ENCODE assay signal across 16 cellular contexts in genomic region chr20:17529586-17529985, GRCh38. TPM values are rescaled to one million over a fixed set of nuclear protein-coding genes. Genes with fewer than 3 reads are reported as not detected.
A peak's percentile ranks its signal among the peaks of the same experiment; 100 is the strongest.
DNase-seq lines count a peak whose midpoint lies in the region; ATAC-seq, FAIRE-seq and TF ChIP-seq lines count a peak whose summit lies in the region.
"Had no signal": no experiment of that assay in that cellular context is flagged by ENCODE, and none has a peak within 500 bp of the region (broad histone marks: within the 10 kb centered on the region; RNA-seq: fewer than 3 reads in every experiment).

No MANE protein-coding gene starts in this region.

- no peak overlapping the region for H4K5ac ChIP-seq in H1 (ENCODE audit: insufficient read length, low read depth, low read length)

- H3K9me3 ChIP-seq in H1 (ENCODE audit: insufficient read depth in 2 of 2, low read depth in 1 of 2, low read length in 1 of 2) = no peaks in the 10 kb centered on the region
- H3K9me3 ChIP-seq in neural progenitor cell (ENCODE audit: low read depth) = no peaks in the 10 kb centered on the region
- H3K9me3 ChIP-seq: BLaER1 had no signal

- H3K23ac ChIP-seq in H1 (ENCODE audit: insufficient read length) = no peak overlapping the region

- H4K20me1 ChIP-seq in H1 (replicated peaks in 1 of 2; ENCODE audit: control insufficient read depth in 1 of 2, insufficient read depth in 2 of 2, low read length in 2 of 2) (no peaks in the 10 kb centered on the region), neural progenitor cell (ENCODE audit: low read depth) (peaks cover 46% of the 10 kb centered on the region)

- H3K4me1 Mint-ChIP-seq in natural killer cell = peaks cover 33% of the 10 kb centered on the region in 2 donors
- peaks cover 23 to 25% of the 10 kb centered on the region in 2 donors for H3K4me1 Mint-ChIP-seq in natural killer cell treated with Interleukin-12 subunit alpha and Interleukin-12 subunit beta and Interleukin-15 and Interleukin-18, amount 100 ng/mL, for 72 hours (ENCODE audit: low read depth in 2 of 2)
- H3K4me1 Mint-ChIP-seq in neural progenitor cell = peaks cover 18% of the 10 kb centered on the region

- H3F3A ChIP-seq in neural progenitor cell (ENCODE audit: low read depth) = peaks cover 25% of the 10 kb centered on the region

- no peak overlapping the region for H4K91ac ChIP-seq in H1 (replicated peaks; ENCODE audit: insufficient read length, low read length)

- H3K27me3 Mint-ChIP-seq in natural killer cell (ENCODE audit: low read depth in 2 of 2) (peaks cover 0 to 3% of the 10 kb centered on the region in 2 donors), neural progenitor cell (ENCODE audit: insufficient read depth, low read depth) (peaks cover 59% of the 10 kb centered on the region)
- H3K27me3 Mint-ChIP-seq in natural killer cell treated with Interleukin-12 subunit alpha and Interleukin-12 subunit beta and Interleukin-15 and Interleukin-18, amount 100 ng/mL, for 72 hours = no peaks in the 10 kb centered on the region

- POLR2A ChIA-PET in H1 (lab: Charles Lee; ENCODE audit: partially characterized antibody) = interaction anchor here (1.1 to 2.1 kb wide), 3 partner anchors 24 to 50 kb away, joined by 3 to 7 read pairs (median 5); no protein-coding TSS in a partner anchor

- no peak overlapping the region for H4K8ac ChIP-seq in H1 (ENCODE audit: extremely low read depth, insufficient read depth, low read length)

- no peaks in the 10 kb centered on the region for H3K9me3 Mint-ChIP-seq in natural killer cell
- H3K9me3 Mint-ChIP-seq in natural killer cell treated with Interleukin-12 subunit alpha and Interleukin-12 subunit beta and Interleukin-15 and Interleukin-18, amount 100 ng/mL, for 72 hours = no peaks in the 10 kb centered on the region
- peaks cover 7% of the 10 kb centered on the region for H3K9me3 Mint-ChIP-seq in neural progenitor cell
- H3K9me3 Mint-ChIP-seq: CD4-positive, alpha-beta memory T cell; H9 had no signal

- no peak overlapping the region for H3K4ac ChIP-seq in H1 (replicated peaks; ENCODE audit: insufficient read length, low read depth, low read length)

- H3K9ac ChIP-seq in H1 (replicated peaks in 1 of 4; ENCODE audit: extremely low read depth in 1 of 4, low read depth in 3 of 4, low read length in 3 of 4) = no peak overlapping the region
- no peak overlapping the region for H3K9ac ChIP-seq in neural progenitor cell
- H3K9ac ChIP-seq: BLaER1 had no signal

- H3K79me2 ChIP-seq in H1 (ENCODE audit: control insufficient read depth in 1 of 2, insufficient read depth in 2 of 2, low read length in 2 of 2) (no peaks in the 10 kb centered on the region), neural progenitor cell (ENCODE audit: low read depth) (no peaks in the 10 kb centered on the region)

- H3K36me3 ChIP-seq in H1 (ENCODE audit: control insufficient read depth in 2 of 4, insufficient read depth in 4 of 4, low read length in 3 of 4) (no peaks in the 10 kb centered on the region), neural progenitor cell (no peaks in the 10 kb centered on the region)
- H3K36me3 ChIP-seq: BLaER1 had no signal

- peak overlapping the region in 1 of 2 donors; percentile 57 for H3K27ac Mint-ChIP-seq in natural killer cell
- peak overlapping the region in 1 of 2 donors; percentile 59 for H3K27ac Mint-ChIP-seq in natural killer cell treated with Interleukin-12 subunit alpha and Interleukin-12 subunit beta and Interleukin-15 and Interleukin-18, amount 100 ng/mL, for 72 hours
- H3K27ac Mint-ChIP-seq in neural progenitor cell = no peak overlapping the region
- H3K27ac Mint-ChIP-seq: CD14-positive monocyte had no signal

- H2BK15ac ChIP-seq in H1 (ENCODE audit: low read length) = peak overlapping the region; percentile 23; the same call in 1 of the 2 replicates

- no peak for TF ChIP-seq EP300 in H1 (IDR thresholded peaks at IDR 0.05; ENCODE audit: borderline replicate concordance in 1 of 2, low read depth in 2 of 2, low read length in 2 of 2)

- TF ChIP-seq CTCF in natural killer cell (IDR thresholded peaks at IDR 0.05) (no peak), H1 (IDR thresholded peaks at IDR 0.05; ENCODE audit: control extremely low read depth in 1 of 3, insufficient read depth in 1 of 3, low read depth in 1 of 3, low read length in 3 of 3) (no peak), neural progenitor cell (IDR thresholded peaks at IDR 0.05) (no peak)

- H3K27me3 ChIP-seq in H1 (replicated peaks in 1 of 4; ENCODE audit: control insufficient read depth in 3 of 4, extremely low read depth in 1 of 4, insufficient read depth in 3 of 4, low read length in 3 of 4) = peaks cover 2 to 17% (median 11%) of the 10 kb centered on the region in 4 experiments
- H3K27me3 ChIP-seq in neural progenitor cell = peaks cover 98% of the 10 kb centered on the region

- no peak overlapping the region for H2AFZ ChIP-seq in H1 (ENCODE audit: low read length)
- no peak overlapping the region for H2AFZ ChIP-seq in neural progenitor cell (replicated peaks)

- H3K4me1 ChIP-seq in H1 (replicated peaks in 1 of 4; ENCODE audit: control insufficient read depth in 3 of 4, insufficient read depth in 4 of 4, low read length in 3 of 4) (peaks cover 5 to 12% (median 9%) of the 10 kb centered on the region in 4 experiments), neural progenitor cell (peaks cover 10% of the 10 kb centered on the region)

- H2BK5ac ChIP-seq in H1 (ENCODE audit: low read depth, low read length) = no peak overlapping the region

- H3K79me1 ChIP-seq in H1 (ENCODE audit: low read depth, low read length) = no peaks in the 10 kb centered on the region

- no peak overlapping the region for H2AK5ac ChIP-seq in H1 (ENCODE audit: low read depth, low read length)

- CTCF ChIA-PET in H1 (lab: Charles Lee; ENCODE audit: partially characterized antibody) = interaction anchor here (1.4 to 1.6 kb wide), 4 partner anchors 13 to 99 kb away, joined by 3 to 5 read pairs (median 4); no protein-coding TSS in a partner anchor

- H3K23me2 ChIP-seq in H1 (ENCODE audit: low read depth, low read length) = peaks cover 6% of the 10 kb centered on the region; the same call in 1 of the 2 replicates

- no peak overlapping the region for H2BK20ac ChIP-seq in H1 (ENCODE audit: low read length)

- no peak overlapping the region for H3K18ac ChIP-seq in H1 (ENCODE audit: extremely low read depth, low read length)

- H3K14ac ChIP-seq in H1 (ENCODE audit: insufficient read length) = no peak overlapping the region

- no peak overlapping the region for H2BK12ac ChIP-seq in H1 (ENCODE audit: low read depth, low read length)

- FAIRE-seq in H1 (lab: Jason Lieb, UNC) = no peak

- no peak overlapping the region for H3K4me3 ChIP-seq in H1 (ENCODE audit: extremely low read depth in 1 of 4, insufficient read depth in 2 of 4, low read depth in 3 of 4, low read length in 4 of 4)
- H3K4me3 ChIP-seq in neural progenitor cell = no peak overlapping the region
- H3K4me3 ChIP-seq: BLaER1 had no signal

- H3K36me3 Mint-ChIP-seq in natural killer cell = no peaks in the 10 kb centered on the region
- no peaks in the 10 kb centered on the region for H3K36me3 Mint-ChIP-seq in natural killer cell treated with Interleukin-12 subunit alpha and Interleukin-12 subunit beta and Interleukin-15 and Interleukin-18, amount 100 ng/mL, for 72 hours
- H3K36me3 Mint-ChIP-seq in neural progenitor cell = no peaks in the 10 kb centered on the region
- H3K36me3 Mint-ChIP-seq: CD14-positive monocyte had no signal

- DNase-seq in natural killer cell (no peak), H1 (ENCODE audit: low read depth in 1 of 2, low spot score in 2 of 2) (no peak), neural progenitor cell (ENCODE audit: low spot score) (no peak), NCI-H187 (lab: John Stamatoyannopoulos, UW) (no peak), NCI-H510A (lab: John Stamatoyannopoulos, UW) (no peak)
- DNase-seq in natural killer cell treated with Interleukin-12 subunit alpha and Interleukin-12 subunit beta and Interleukin-15 and Interleukin-18, amount 100 ng/mL, for 72 hours (ENCODE audit: low spot score) = no peak
- no peak for DNase-seq in activated CD4-positive, CD25-positive, alpha-beta regulatory T cell treated with anti-CD3 and anti-CD28 coated beads, Interleukin-2, amount 50 U/mL, for 72 hours
- DNase-seq: 8988T; Calu3; CD4-positive, alpha-beta memory T cell; DMS79 treated with DMSO at 0.1 percent for 48 hours; GF-D8; GOT3; H9 had no signal

- no peak overlapping the region for H2BK120ac ChIP-seq in H1 (replicated peaks; ENCODE audit: low read depth, low read length)

- TF ChIP-seq RAD21 in H1 (IDR thresholded peaks at IDR 0.05 in 1 of 2, conservative IDR thresholded peaks at IDR 0.05 in 1 of 2; ENCODE audit: low read depth in 2 of 2, low read length in 2 of 2) = no peak

- peak overlapping the region; percentile 87 for H3K4me3 Mint-ChIP-seq in natural killer cell
- H3K4me3 Mint-ChIP-seq in natural killer cell treated with Interleukin-12 subunit alpha and Interleukin-12 subunit beta and Interleukin-15 and Interleukin-18, amount 100 ng/mL, for 72 hours = no peak overlapping the region
- peak overlapping the region; percentile 38 for H3K4me3 Mint-ChIP-seq in neural progenitor cell

- no peak overlapping the region for H3K4me2 ChIP-seq in H1 (ENCODE audit: insufficient read depth in 1 of 2, low read depth in 2 of 2, low read length in 2 of 2)
- no peak overlapping the region for H3K4me2 ChIP-seq in neural progenitor cell

- intact Hi-C loops in natural killer cell (cut with micrococcal nuclease) = no loop called here

- no peak overlapping the region for H3K56ac ChIP-seq in H1 (replicated peaks; ENCODE audit: insufficient read length, low read depth, low read length)

- TF ChIP-seq POLR2A in H1 (IDR thresholded peaks at IDR 0.05; ENCODE audit: control extremely low read depth in 1 of 2, low read depth in 2 of 2, low read length in 2 of 2) = no peak

- no peak for ATAC-seq in natural killer cell
- ATAC-seq in natural killer cell treated with Interleukin-12 subunit alpha and Interleukin-12 subunit beta and Interleukin-15 and Interleukin-18, amount 100 ng/mL, for 72 hours = no peak

- H3K27ac ChIP-seq in H1 (ENCODE audit: low read depth, low read length) = no peak overlapping the region
- no peak overlapping the region for H3K27ac ChIP-seq in neural progenitor cell
- H3K27ac ChIP-seq: BLaER1 had no signal

RNA-seq across cellular contexts. Expression of gene BFSP1, which starts 1.6 kb away (rescaled TPM):
- 1 to 10 TPM; 2.7 to 7.3 (median 3.7) TPM for total RNA-seq in natural killer cell
- under 1 TPM; 0.14 to 0.20 TPM for total RNA-seq in natural killer cell treated with Interleukin-12 subunit alpha and Interleukin-12 subunit beta and Interleukin-15 and Interleukin-18, amount 100 ng/mL, for 72 hours
- total RNA-seq in H1 (2021; fragmentation: NEBNext Ultra II Directional; extraction: Animal tissue kit (Norgen Biotek cat#: 25700)) = 2.5 and 3.2 TPM in 2 replicates
- polyA plus RNA-seq in H1 (2011; rRNA removed) = 1.5 and 1.8 TPM in 2 replicates
- polyA plus RNA-seq in H1 (2011; cell fraction: cytosol; rRNA removed) = 3.0 TPM
- 3.6 TPM for polyA plus RNA-seq in H1 (2011; cell fraction: nucleus; rRNA removed)
- polyA plus RNA-seq in H1 (2012, experiment 1 of 2) = 2.6 to 3.5 TPM (median 3.2 TPM) in 4 replicates
- polyA plus RNA-seq in H1 (2012, experiment 2 of 2) = 1.8 TPM
- polyA plus RNA-seq in H1 (2013, experiment 1 of 2) = 2.4 TPM
- 2.2 TPM for polyA plus RNA-seq in H1 (2013, experiment 2 of 2)
- polyA minus RNA-seq in H1 (2011; rRNA and poly(A)+ RNA removed) = 1.7 and 2.7 TPM in 2 replicates
- polyA minus RNA-seq in H1 (2011; cell fraction: cytosol; rRNA and poly(A)+ RNA removed) = 1.7 TPM
- polyA minus RNA-seq in H1 (2011; cell fraction: nucleus; rRNA and poly(A)+ RNA removed) = 2.6 TPM
- not detected in 2 replicates for total RNA-seq in neural progenitor cell (ENCODE audit: low replicate concordance)
- polyA plus RNA-seq: CD14-positive monocyte had no signal

RNA-seq across cellular contexts. Expression of gene DSTN, which starts 40.3 kb away (rescaled TPM):
- total RNA-seq in natural killer cell = 10 to 100 TPM; 47.5 to 73.5 (median 70.0) TPM
- total RNA-seq in natural killer cell treated with Interleukin-12 subunit alpha and Interleukin-12 subunit beta and Interleukin-15 and Interleukin-18, amount 100 ng/mL, for 72 hours = 10 to 100 TPM; 42.5 to 59.1 TPM
- total RNA-seq in H1 (2021; fragmentation: NEBNext Ultra II Directional; extraction: Animal tissue kit (Norgen Biotek cat#: 25700)) = 208 TPM in 2 replicates
- 21.9 and 43.3 TPM in 2 replicates for polyA plus RNA-seq in H1 (2011; rRNA removed)
- polyA plus RNA-seq in H1 (2011; cell fraction: cytosol; rRNA removed) = 48.1 TPM
- 26.3 TPM for polyA plus RNA-seq in H1 (2011; cell fraction: nucleus; rRNA removed)
- polyA plus RNA-seq in H1 (2012, experiment 1 of 2) = 138 to 228 TPM (median 144 TPM) in 4 replicates
- polyA plus RNA-seq in H1 (2012, experiment 2 of 2) = 78.5 TPM
- 327 TPM for polyA plus RNA-seq in H1 (2013, experiment 1 of 2)
- polyA plus RNA-seq in H1 (2013, experiment 2 of 2) = 333 TPM
- 9.6 and 10.5 TPM in 2 replicates for polyA minus RNA-seq in H1 (2011; rRNA and poly(A)+ RNA removed)
- polyA minus RNA-seq in H1 (2011; cell fraction: cytosol; rRNA and poly(A)+ RNA removed) = 25.1 TPM
- polyA minus RNA-seq in H1 (2011; cell fraction: nucleus; rRNA and poly(A)+ RNA removed) = 17.0 TPM
- 107 and 158 TPM in 2 replicates for total RNA-seq in neural progenitor cell (ENCODE audit: low replicate concordance)
